Comparison of ENCODE assay signal across 26 cellular contexts in genomic region chr4:156038772-156039171, GRCh38.
DNase-seq lines count a peak whose midpoint lies in the region; TF ChIP-seq lines count a peak whose summit lies in the region.
"Had no signal": no experiment of that assay in that cellular context is flagged by ENCODE, and none has a peak within 500 bp of the region (broad histone marks: within the 10 kb centered on the region; RNA-seq: fewer than 3 reads in every experiment).

No MANE protein-coding gene starts in this region.

- peaks cover 0 to 38% (median 18%) of the 10 kb centered on the region in 10 experiments; a peak in 13 of 20 replicates for H3K4me1 ChIP-seq in BLaER1 treated with 17β-estradiol and CSF1 and Interleukin-3, amounts not matched to agents 10 nM and 100 nM
- H3K4me1 ChIP-seq in mesenchymal stem cell (ENCODE audit: control insufficient read depth, insufficient read depth, low read depth, low read length): no peaks in the 10 kb centered on the region
- H3K4me1 ChIP-seq in SK-N-SH (ENCODE audit: control insufficient read depth in 1 of 2, insufficient read depth in 2 of 2, low read depth in 1 of 2, low read length in 1 of 2): no peaks in the 10 kb centered on the region
- H3K4me1 ChIP-seq: BE2C, foreskin keratinocyte, left lung, spleen, thyroid gland had no signal

- H2AK5ac ChIP-seq in mesenchymal stem cell (ENCODE audit: low read length, severe bottlenecking): no peak overlapping the region

- H3K4me3 ChIP-seq in BLaER1 treated with 17β-estradiol and CSF1 and Interleukin-3, amounts not matched to agents 10 nM and 100 nM: no peak overlapping the region; a peak in 1 of 20 replicates
- H3K4me3 ChIP-seq in mesenchymal stem cell (ENCODE audit: insufficient read depth in 1 of 2, low read depth in 1 of 2, low read length in 2 of 2) (no peak overlapping the region), SK-N-SH (ENCODE audit: low read depth in 2 of 2, low read length in 1 of 2) (no peak overlapping the region)
- H3K4me3 ChIP-seq: left lung, spleen, thyroid gland had no signal

- no peak overlapping the region for H3K9ac ChIP-seq in BLaER1 treated with 17β-estradiol and CSF1 and Interleukin-3, amounts not matched to agents 10 nM and 100 nM
- H3K9ac ChIP-seq in mesenchymal stem cell (ENCODE audit: low read length) (no peak overlapping the region), SK-N-SH (no peak overlapping the region)

- no peak overlapping the region for H3K14ac ChIP-seq in mesenchymal stem cell (ENCODE audit: low read length in 2 of 2)

- no peak overlapping the region for H2BK120ac ChIP-seq in mesenchymal stem cell (ENCODE audit: low read depth, low read length)

- H3K27me3 ChIP-seq in BLaER1 treated with 17β-estradiol and CSF1 and Interleukin-3, amounts not matched to agents 10 nM and 100 nM: no peaks in the 10 kb centered on the region
- no peaks in the 10 kb centered on the region for H3K27me3 ChIP-seq in mesenchymal stem cell (ENCODE audit: control insufficient read depth in 1 of 2, insufficient read depth in 1 of 2, low read length in 2 of 2)
- H3K27me3 ChIP-seq in SK-N-SH (ENCODE audit: insufficient read depth): no peaks in the 10 kb centered on the region; the same call in 1 of the 2 replicates
- H3K27me3 ChIP-seq: BE2C, foreskin keratinocyte, left lung, neutrophil, spleen, thyroid gland had no signal

- H4K20me1 ChIP-seq in BLaER1 treated with 17β-estradiol and CSF1 and Interleukin-3, amounts not matched to agents 10 nM and 100 nM: no peaks in the 10 kb centered on the region
- no peaks in the 10 kb centered on the region for H4K20me1 ChIP-seq in SK-N-SH (ENCODE audit: insufficient read depth)

- no peaks in the 10 kb centered on the region for H3K36me3 ChIP-seq in BLaER1 treated with 17β-estradiol and CSF1 and Interleukin-3, amounts not matched to agents 10 nM and 100 nM
- H3K36me3 ChIP-seq in mesenchymal stem cell (ENCODE audit: control insufficient read depth in 1 of 2, insufficient read depth in 2 of 2, low read depth in 1 of 2, low read length in 2 of 2): no peaks in the 10 kb centered on the region
- H3K36me3 ChIP-seq in SK-N-SH (replicated peaks in 1 of 2; ENCODE audit: control insufficient read depth in 1 of 2, insufficient read depth in 2 of 2, low read length in 1 of 2): no peaks in the 10 kb centered on the region
- H3K36me3 ChIP-seq: BE2C, left lung, neutrophil, spleen, thyroid gland had no signal

- TF ChIP-seq EP300 in SK-N-SH (IDR thresholded peaks at IDR 0.05; ENCODE audit: borderline replicate concordance in 1 of 2, low read depth in 1 of 2, low read length in 1 of 2): no peak

- H3K4me2 ChIP-seq in BLaER1 treated with 17β-estradiol and CSF1 and Interleukin-3, amounts not matched to agents 10 nM and 100 nM: peak overlapping the region in 8 of 11 experiments; percentile 35 to 69 (median 60); a peak in 16 of 22 replicates
- H3K4me2 ChIP-seq in mesenchymal stem cell (ENCODE audit: low read length, poor library complexity, severe bottlenecking) (no peak overlapping the region), SK-N-SH (no peak overlapping the region)

- no peak overlapping the region for H4K8ac ChIP-seq in mesenchymal stem cell (ENCODE audit: low read length)

- no peaks in the 10 kb centered on the region for H3K79me1 ChIP-seq in mesenchymal stem cell (replicated peaks; ENCODE audit: low read length, poor library complexity, severe bottlenecking)

- 98% methylated on average over 4 of the region's 4 CpGs for WGBS in mesenchymal stem cell
- WGBS in SK-N-SH (ENCODE audit: low lambda C conversion rate): 4% methylated on average over 4 of the region's 4 CpGs

- no peak for TF ChIP-seq RAD21 in SK-N-SH (IDR thresholded peaks at IDR 0.05; ENCODE audit: low read length)

- no peak overlapping the region for H2BK5ac ChIP-seq in mesenchymal stem cell (ENCODE audit: low read depth, low read length, poor library complexity, severe bottlenecking)

- H3K4ac ChIP-seq in mesenchymal stem cell (ENCODE audit: low read depth in 1 of 2, low read length in 2 of 2): no peak overlapping the region

- peak; percentile 45 for DNase-seq in LHCN-M2 (ENCODE audit: low read depth)
- peak; percentile 27 for DNase-seq in NCI-H524 treated with DMSO at 0.1 percent for 48 hours (lab: John Stamatoyannopoulos, UW)
- no peak for DNase-seq in mesenchymal stem cell
- no peak for DNase-seq in stimulated activated CD4-positive, alpha-beta T cell treated with anti-CD3 and anti-CD28 coated beads, Interleukin-2, amount 100 ng/mL, for 48 hours
- DNase-seq in stimulated activated CD4-positive, alpha-beta T cell treated with anti-CD3 and anti-CD28 coated beads, Interleukin-4, amount 100 ng/mL, for 1 hour: no peak
- no peak for DNase-seq in SK-N-SH
- DNase-seq: activated CD4-positive, alpha-beta T cell treated with anti-CD3 and anti-CD28 coated beads for 36 hours; activated CD8-positive, alpha-beta T cell treated with anti-CD3 and anti-CD28 coated beads, Interleukin-2, amount 10 ng/mL, durations not matched to agents 7 days and 5 days; activated naive CD4-positive, alpha-beta T cell treated with anti-CD3 and anti-CD28 coated beads, Interleukin-2, amount 50 U/mL, for 16 hours; BE2C; cerebellar nuclear complex; dermis blood vessel endothelial cell; foreskin keratinocyte; head of caudate nucleus; left lung; mesendoderm; NCI-H1105; NCI-H1930; NCI-H446 treated with DMSO at 0.1 percent for 48 hours; right cardiac atrium; SIG-M5; spleen; SW 1271; thyroid gland had no signal

- no peak overlapping the region for H2BK12ac ChIP-seq in mesenchymal stem cell (ENCODE audit: low read length in 2 of 2)

- peak overlapping the region in 2 of 11 experiments; percentile 6 to 14; a peak in 2 of 22 replicates for H3K27ac ChIP-seq in BLaER1 treated with 17β-estradiol and CSF1 and Interleukin-3, amounts not matched to agents 10 nM and 100 nM
- H3K27ac ChIP-seq in mesenchymal stem cell (ENCODE audit: low read length, poor library complexity, severe bottlenecking) (no peak overlapping the region), SK-N-SH (ENCODE audit: low read depth in 2 of 2, low read length in 1 of 2) (no peak overlapping the region)
- H3K27ac ChIP-seq: foreskin keratinocyte, left lung, neutrophil, spleen, thyroid gland had no signal

- H2AFZ ChIP-seq in mesenchymal stem cell (ENCODE audit: low read depth, low read length) (no peak overlapping the region), SK-N-SH (ENCODE audit: low read depth) (no peak overlapping the region)

- H3K18ac ChIP-seq in mesenchymal stem cell (ENCODE audit: low read depth in 1 of 2, low read length in 2 of 2): no peak overlapping the region

- H3K23ac ChIP-seq in mesenchymal stem cell (ENCODE audit: low read length in 2 of 2): no peak overlapping the region

- H4K91ac ChIP-seq in mesenchymal stem cell (ENCODE audit: low read length): peak overlapping the region; percentile 61

- no peaks in the 10 kb centered on the region for H3K79me2 ChIP-seq in SK-N-SH (ENCODE audit: insufficient read depth)

- TF ChIP-seq CTCF in SK-N-SH (IDR thresholded peaks at IDR 0.05): no peak

- POLR2A ChIA-PET in SK-N-SH (lab: Yijun Ruan, JAX): no interaction called here

- CTCF ChIA-PET in SK-N-SH (lab: Yijun Ruan, JAX): no interaction called here

- no peaks in the 10 kb centered on the region for H3F3A ChIP-seq in SK-N-SH (replicated peaks; ENCODE audit: insufficient read depth)

- peaks cover 0 to 6% (median 0%) of the 10 kb centered on the region in 11 experiments; a peak in 1 of 22 replicates for H3K9me3 ChIP-seq in BLaER1 treated with 17β-estradiol and CSF1 and Interleukin-3, amounts not matched to agents 10 nM and 100 nM (replicated peaks in 1 of 11)
- no peaks in the 10 kb centered on the region for H3K9me3 ChIP-seq in mesenchymal stem cell (ENCODE audit: control insufficient read depth, low read length)
- no peaks in the 10 kb centered on the region for H3K9me3 ChIP-seq in SK-N-SH
- H3K9me3 ChIP-seq: BE2C, left lung, neutrophil, thyroid gland had no signal

- H3K9me2 ChIP-seq in SK-N-SH: no peaks in the 10 kb centered on the region

- no peak overlapping the region for H2BK15ac ChIP-seq in mesenchymal stem cell (ENCODE audit: low read depth, poor library complexity, severe bottlenecking)

TF ChIP-seq in SK-N-SH, 30 proteins besides CTCF, POLR2A, EP300 and RAD21 (continues in another document):
- TF ChIP-seq EZH2phosphoT487 (IDR thresholded peaks at IDR 0.05; ENCODE audit: borderline replicate concordance, low read depth) (no peak), FOSL2 (IDR thresholded peaks at IDR 0.05; ENCODE audit: borderline replicate concordance, low read depth) (no peak), SIN3A (IDR thresholded peaks at IDR 0.05; ENCODE audit: borderline replicate concordance, low read depth, low read length) (no peak), RFX5 (IDR thresholded peaks at IDR 0.05; ENCODE audit: low read length) (no peak), YY1 (IDR thresholded peaks at IDR 0.05; ENCODE audit: low read depth) (no peak)
- TF ChIP-seq, protein P1, sequence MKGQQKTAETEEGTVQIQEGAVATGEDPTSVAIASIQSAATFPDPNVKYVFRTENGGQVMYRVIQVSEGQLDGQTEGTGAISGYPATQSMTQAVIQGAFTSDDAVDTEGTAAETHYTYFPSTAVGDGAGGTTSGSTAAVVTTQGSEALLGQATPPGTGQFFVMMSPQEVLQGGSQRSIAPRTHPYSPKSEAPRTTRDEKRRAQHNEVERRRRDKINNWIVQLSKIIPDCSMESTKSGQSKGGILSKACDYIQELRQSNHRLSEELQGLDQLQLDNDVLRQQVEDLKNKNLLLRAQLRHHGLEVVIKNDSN (IDR thresholded peaks at IDR 0.05; ENCODE audit: borderline replicate concordance, low read depth): no peak

Comparison
In these comparisons a context has a peak if more than half of its experiments do, and no peak if none do; other contexts are left out.
1. H3K4me2 ChIP-seq: peak in BLaER1 treated with 17β-estradiol and CSF1 and Interleukin-3, amounts not matched to agents 10 nM and 100 nM (8 of 11); none in mesenchymal stem cell (single experiment) and SK-N-SH (single experiment).
2. DNase-seq: peak in LHCN-M2 (single experiment) and NCI-H524 treated with DMSO at 0.1 percent for 48 hours (single experiment); none in mesenchymal stem cell (single experiment), stimulated activated CD4-positive, alpha-beta T cell treated with anti-CD3 and anti-CD28 coated beads, Interleukin-2, amount 100 ng/mL, for 48 hours (0 of 2), stimulated activated CD4-positive, alpha-beta T cell treated with anti-CD3 and anti-CD28 coated beads, Interleukin-4, amount 100 ng/mL, for 1 hour (single experiment) and SK-N-SH (single experiment).